ENCODE assay signal across 22 cellular contexts in genomic region chr18:64258111-64258650, GRCh38.
"Had no signal": no experiment of that assay in that cellular context is flagged by ENCODE, and none has a peak within 500 bp of the region (broad histone marks: within the 10 kb centered on the region; RNA-seq: fewer than 3 reads in every experiment).

No MANE protein-coding gene starts in this region.

- H3K27me3 ChIP-seq: ovary, right atrium auricular region, right lobe of liver, tibial nerve, upper lobe of left lung, vagina had no signal

- H3K27me3 Mint-ChIP-seq: naive B cell; progenitor cell of endocrine pancreas; stimulated activated naive CD8-positive, alpha-beta T cell treated with anti-CD3 and anti-CD28 coated beads, Interleukin-15, Interleukin-2, amounts not matched to agents 100 ng/mL and 50 ng/mL, for 24 hours had no signal

- H3K9me3 Mint-ChIP-seq: mesothelial cell of epicardium; naive B cell; stimulated activated naive CD8-positive, alpha-beta T cell treated with anti-CD3 and anti-CD28 coated beads, Interleukin-15, Interleukin-2, amounts not matched to agents 100 ng/mL and 50 ng/mL, for 24 hours had no signal

- DNase-seq: hippocampal formation; kidney; left ventricle myocardium inferior; mesendoderm; naive B cell; natural killer cell; ovary; right lobe of liver; stimulated activated CD4-positive, alpha-beta T cell treated with anti-CD3 and anti-CD28 coated beads, Interleukin-12 subunit alpha, Interleukin-12 subunit beta, amount 100 ng/mL, for 4 hours; stimulated activated CD4-positive, alpha-beta T cell treated with anti-CD3 and anti-CD28 coated beads, Interleukin-15, amount 100 ng/mL, for 24 hours; stimulated activated CD4-positive, alpha-beta T cell treated with anti-CD3 and anti-CD28 coated beads, Interleukin-2, amount 100 ng/mL, for 24 hours; stimulated activated CD4-positive, alpha-beta T cell treated with anti-CD3 and anti-CD28 coated beads, Interleukin-4, amount 100 ng/mL, for 1 hour; stimulated activated naive CD4-positive, alpha-beta T cell; upper lobe of left lung had no signal

- H3K4me3 Mint-ChIP-seq: mesothelial cell of epicardium; naive B cell; natural killer cell; stimulated activated naive CD8-positive, alpha-beta T cell treated with anti-CD3 and anti-CD28 coated beads, Interleukin-15, Interleukin-2, amounts not matched to agents 100 ng/mL and 50 ng/mL, for 24 hours had no signal

- H3K27ac Mint-ChIP-seq: mesothelial cell of epicardium; naive B cell; natural killer cell; progenitor cell of endocrine pancreas; stimulated activated naive CD8-positive, alpha-beta T cell treated with anti-CD3 and anti-CD28 coated beads, Interleukin-15, Interleukin-2, amounts not matched to agents 100 ng/mL and 50 ng/mL, for 24 hours had no signal

- H3K36me3 ChIP-seq: left ventricle myocardium inferior, ovary, right atrium auricular region, right lobe of liver, tibial nerve, upper lobe of left lung, vagina had no signal

- H3K4me1 Mint-ChIP-seq: naive B cell, natural killer cell had no signal

- H3K4me3 ChIP-seq: left ventricle myocardium inferior, lung, ovary, right atrium auricular region, right lobe of liver, skin epidermis, tibial nerve, upper lobe of left lung, vagina had no signal

- ATAC-seq: natural killer cell, right lobe of liver had no signal

- H3K36me3 Mint-ChIP-seq: mesothelial cell of epicardium, naive B cell, natural killer cell had no signal

- H3K9me3 ChIP-seq: left ventricle myocardium inferior, ovary, right atrium auricular region, right lobe of liver, tibial nerve, upper lobe of left lung, vagina had no signal
